Comparison of ENCODE assay signal across 8 cellular contexts in the genomic region with DNA sequence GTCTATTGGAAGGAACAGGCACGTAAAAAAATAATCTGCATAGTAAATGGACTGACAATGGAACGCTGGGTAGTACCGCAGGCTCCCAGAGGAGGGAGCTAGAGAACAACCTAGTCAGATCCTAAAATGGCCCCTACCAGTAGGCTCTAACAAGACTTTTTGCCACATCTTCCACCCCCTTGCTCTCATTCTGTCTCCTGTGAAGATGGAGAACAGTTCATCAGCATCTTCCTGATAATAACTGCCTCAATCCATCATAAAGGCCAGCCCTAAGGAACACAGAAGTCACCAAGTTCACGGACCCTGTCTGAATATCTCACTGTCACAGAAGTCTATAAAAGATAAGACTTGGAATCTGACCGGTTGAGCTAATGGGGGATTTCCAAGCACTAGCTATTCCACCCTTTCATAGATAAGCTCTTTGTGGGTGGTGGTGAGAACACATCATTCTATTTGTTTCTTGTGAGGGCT.
DNase-seq lines count a peak whose midpoint lies in the region; ATAC-seq and TF ChIP-seq lines count a peak whose summit lies in the region.

No MANE protein-coding gene starts in this region.

- peak; percentile 85 for DNase-seq in A172 (ENCODE audit: low spot score)
- DNase-seq in GM13977 (ENCODE audit: low spot score), result peak; percentile 75
- peak; percentile 58 for DNase-seq in NCI-H446 treated with DMSO at 0.1 percent for 48 hours (lab: John Stamatoyannopoulos, UW)
- DNase-seq in activated CD4-positive, alpha-beta T cell treated with anti-CD3 and anti-CD28 coated beads for 1 hour, result peak; percentile 32
- peak; percentile 83 for DNase-seq in dermis blood vessel endothelial cell
- peak; percentile 68 for DNase-seq in medulla oblongata (ENCODE audit: extremely low spot score)
- DNase-seq in stimulated activated CD8-positive, alpha-beta memory T cell treated with anti-CD3 and anti-CD28 coated beads, Interleukin-15, amount 100 ng/mL, for 1 hour (ENCODE audit: low read depth), result peak; percentile 35

- in situ Hi-C loops in GM13977 (cut with MboI; ENCODE audit: low pct_unique_long_range_greater_than_20kb, low sequenced_read_pairs, unreplicated experiment), result loop anchor here (5.0 to 25.0 kb wide), 3 partner anchors 128 to 473 kb away; no protein-coding TSS in a partner anchor

- peak; percentile 84 for TF ChIP-seq CTCF in GM13977 (IDR thresholded peaks at IDR 0.05; ENCODE audit: extremely low read depth, insufficient read depth, missing control alignments)

- ATAC-seq in HG03108 (IDR thresholded peaks at IDR 0.05; ENCODE audit: unreplicated experiment), result peak; percentile 64

Comparison
In these comparisons a context has a peak if more than half of its experiments do, and no peak if none do; other contexts are left out.
1. Peak in every context shown above with its lines: DNase-seq and ATAC-seq.
2. DNase-seq: peak in every context shown above with its lines; median percentile 85 in A172; 83 in dermis blood vessel endothelial cell; 75 in GM13977; 68 in medulla oblongata; 58 in NCI-H446 treated with DMSO at 0.1 percent for 48 hours; 35 in stimulated activated CD8-positive, alpha-beta memory T cell treated with anti-CD3 and anti-CD28 coated beads, Interleukin-15, amount 100 ng/mL, for 1 hour; 32 in activated CD4-positive, alpha-beta T cell treated with anti-CD3 and anti-CD28 coated beads for 1 hour.